ENCODE assay signal across 13 cellular contexts in genomic region chr2:12928197-12928596, GRCh38.
DNase-seq lines count a peak whose midpoint lies in the region; ATAC-seq, FAIRE-seq and TF ChIP-seq lines count a peak whose summit lies in the region.
"Had no signal": no experiment of that assay in that cellular context is flagged by ENCODE, and none has a peak within 500 bp of the region (broad histone marks: within the 10 kb centered on the region; RNA-seq: fewer than 3 reads in every experiment).

No MANE protein-coding gene starts in this region.

- H3K9me3 Mint-ChIP-seq in WTC11, result peaks cover 6% of the 10 kb centered on the region

- H3K4me3 ChIP-seq in Panc1 (ENCODE audit: low read depth in 2 of 2, low read length in 2 of 2), result no peak overlapping the region
- no peak overlapping the region for H3K4me3 ChIP-seq in fibroblast of lung (replicated peaks in 1 of 4; ENCODE audit: control extremely low read depth in 1 of 4, insufficient read depth in 1 of 4, low read depth in 3 of 4, low read length in 4 of 4)
- H3K4me3 ChIP-seq: tibial artery had no signal

- H3K36me3 Mint-ChIP-seq in WTC11, result peaks cover 9% of the 10 kb centered on the region

- H3K4me3 Mint-ChIP-seq in WTC11, result no peak overlapping the region
- H3K4me3 Mint-ChIP-seq: nephron progenitor cell had no signal

- peaks cover 28% of the 10 kb centered on the region for H3K4me1 Mint-ChIP-seq in WTC11

- H3K27ac ChIP-seq in Panc1 (ENCODE audit: low read length) (no peak overlapping the region), fibroblast of lung (ENCODE audit: insufficient read depth, low read length) (no peak overlapping the region)
- H3K27ac ChIP-seq: tibial artery had no signal

- BruUV-seq in Panc1 (replicated peaks; lab: Mats Ljungman, UMichigan), result no TSS peak

- H3K4me1 ChIP-seq in Panc1 (ENCODE audit: control insufficient read depth, insufficient read depth, low read length) (peaks cover 13% of the 10 kb centered on the region; the same call in 1 of the 2 replicates), fibroblast of lung (ENCODE audit: control insufficient read depth, extremely low read depth, insufficient read depth, low read length) (peaks cover 4% of the 10 kb centered on the region)

- H3K27me3 ChIP-seq in Panc1 (ENCODE audit: control insufficient read depth, insufficient read depth, low read length) (no peaks in the 10 kb centered on the region), fibroblast of lung (ENCODE audit: control insufficient read depth, insufficient read depth, low read length) (no peaks in the 10 kb centered on the region)
- H3K27me3 ChIP-seq: tibial artery had no signal

- no peak overlapping the region for H3K27ac Mint-ChIP-seq in WTC11
- H3K27ac Mint-ChIP-seq: nephron progenitor cell had no signal

- no peak overlapping the region for H3K9ac ChIP-seq in fibroblast of lung (ENCODE audit: insufficient read depth, low read length)

- H3K79me2 ChIP-seq in fibroblast of lung (ENCODE audit: control insufficient read depth, insufficient read depth, low read length), result no peaks in the 10 kb centered on the region

- in situ Hi-C loops in Panc1 (cut with HindIII; ENCODE audit: low pct_unique_long_range_greater_than_20kb, low sequenced_read_pairs), result no loop called here

- DNase-seq in stimulated activated CD4-positive, alpha-beta T cell treated with anti-CD3 and anti-CD28 coated beads, Interleukin-15, amount 100 ng/mL, for 24 hours, result peak; percentile 32
- no peak for DNase-seq in stimulated activated CD4-positive, alpha-beta T cell treated with anti-CD3 and anti-CD28 coated beads, Interleukin-2, amount 100 ng/mL, for 24 hours
- DNase-seq in Panc1 (ENCODE audit: low read depth, low spot score) (no peak), fibroblast of lung (ENCODE audit: low read depth in 2 of 2) (peak; percentile 64 to 84), urothelium cell line (ENCODE audit: low spot score) (peak; percentile 31), WTC11 (ENCODE audit: low spot score) (no peak), GDM1 (lab: John Stamatoyannopoulos, UW) (no peak)
- DNase-seq: NCI-H1436 treated with DMSO at 0.1 percent for 48 hours; nephron progenitor cell; stimulated activated CD4-positive, alpha-beta T cell treated with anti-CD3 and anti-CD28 coated beads, Interleukin-4, amount 100 ng/mL, for 1 hour; tibial artery had no signal

- TF ChIP-seq CTCF in Panc1 (IDR thresholded peaks at IDR 0.05), result no peak
- TF ChIP-seq CTCF in fibroblast of lung (conservative IDR thresholded peaks at IDR 0.05 in 1 of 2, IDR thresholded peaks at IDR 0.05 in 1 of 2; ENCODE audit: low read depth in 1 of 2, low read length in 2 of 2), result no peak
- no peak for TF ChIP-seq CTCF in WTC11 (IDR thresholded peaks at IDR 0.05)

- peak overlapping the region; percentile 41 for H3K4me2 ChIP-seq in fibroblast of lung (ENCODE audit: extremely low read depth, insufficient read depth, low read length)

- ATAC-seq in Panc1, result peak; percentile 79
- no peak for ATAC-seq in GM18520 (IDR thresholded peaks at IDR 0.05; ENCODE audit: unreplicated experiment)
- no peak for ATAC-seq in WTC11

- CTCF ChIA-PET in Panc1 (lab: Charles Lee) (no interaction called here), WTC11 (lab: Charles Lee) (interaction anchor here (2.3 kb wide), 1 partner anchor 212 kb away, joined by 14 read pairs; the partner anchor contains the start of gene TRIB2)

- H3K36me3 ChIP-seq in Panc1 (ENCODE audit: control insufficient read depth, insufficient read depth, low read length) (no peaks in the 10 kb centered on the region), fibroblast of lung (ENCODE audit: control insufficient read depth, insufficient read depth, low read length) (no peaks in the 10 kb centered on the region)
- H3K36me3 ChIP-seq: tibial artery had no signal

- POLR2A ChIA-PET in Panc1 (lab: Charles Lee) (no interaction called here), WTC11 (lab: Charles Lee) (no interaction called here)

- FAIRE-seq in urothelium cell line (lab: Jason Lieb, UNC), result no peak
- FAIRE-seq: GM18507 had no signal

- no peak overlapping the region for H2AFZ ChIP-seq in fibroblast of lung (ENCODE audit: low read length)

- no peaks in the 10 kb centered on the region for H4K20me1 ChIP-seq in fibroblast of lung (ENCODE audit: control insufficient read depth, extremely low read depth, insufficient read depth, low read length)

- no peaks in the 10 kb centered on the region for H3K9me3 ChIP-seq in Panc1 (ENCODE audit: control insufficient read depth, insufficient read depth, low read depth, low read length)
- H3K9me3 ChIP-seq in fibroblast of lung (ENCODE audit: control insufficient read depth, insufficient read depth, low read depth, low read length), result no peaks in the 10 kb centered on the region
- H3K9me3 ChIP-seq: tibial artery had no signal

- H3K27me3 Mint-ChIP-seq in WTC11 (ENCODE audit: low read depth), result peaks cover 3% of the 10 kb centered on the region

- intact Hi-C loops in Panc1 (cut with micrococcal nuclease; ENCODE audit: unreplicated experiment), result no loop called here

TF ChIP-seq in WTC11, 78 proteins besides CTCF, POLR2A, EP300 and RAD21:
- TF ChIP-seq ZNF671 (CRISPR knock-in tag; IDR thresholded peaks at IDR 0.05) (no peak), E2F1 (CRISPR knock-in tag; IDR thresholded peaks at IDR 0.05) (no peak), SOX15 (CRISPR knock-in tag; IDR thresholded peaks at IDR 0.05) (no peak)

Comparison
In these comparisons a context has a peak if more than half of its experiments do, and no peak if none do; other contexts are left out.
1. DNase-seq: peak in stimulated activated CD4-positive, alpha-beta T cell treated with anti-CD3 and anti-CD28 coated beads, Interleukin-15, amount 100 ng/mL, for 24 hours (single experiment), fibroblast of lung (2 of 2) and urothelium cell line (single experiment); none in stimulated activated CD4-positive, alpha-beta T cell treated with anti-CD3 and anti-CD28 coated beads, Interleukin-2, amount 100 ng/mL, for 24 hours (0 of 2), Panc1 (single experiment), WTC11 (single experiment) and GDM1 (single experiment).